Comparison of ENCODE assay signal across 9 cellular contexts in the genomic region with DNA sequence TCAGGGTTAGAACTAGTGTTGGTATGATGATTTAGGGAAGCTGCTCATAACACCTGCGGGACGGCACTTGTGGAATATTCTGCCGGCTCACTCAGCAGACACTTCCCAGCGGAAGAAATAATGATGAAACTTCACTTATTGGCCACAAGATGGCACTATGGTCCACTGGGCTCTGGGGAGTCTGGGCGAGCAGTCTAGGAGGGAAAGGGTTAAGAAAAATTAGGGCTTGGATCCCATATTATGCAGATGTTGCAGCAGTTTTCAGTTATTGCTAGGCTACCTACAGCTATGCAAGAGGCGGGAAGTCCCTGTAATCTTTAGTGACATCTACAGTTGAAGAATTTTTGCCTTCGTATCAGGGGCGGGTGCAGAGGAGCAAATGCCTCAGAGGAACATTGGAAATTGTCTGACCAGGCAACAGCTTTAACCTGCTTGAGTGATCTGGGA.
DNase-seq lines count a peak whose midpoint lies in the region; ATAC-seq, FAIRE-seq and TF ChIP-seq lines count a peak whose summit lies in the region.
"Had no signal": no experiment of that assay in that cellular context is flagged by ENCODE, and none has a peak within 500 bp of the region (broad histone marks: within the 10 kb centered on the region; RNA-seq: fewer than 3 reads in every experiment).

No MANE protein-coding gene starts in this region.

- BruUV-seq in GM12878 (replicated peaks; lab: Mats Ljungman, UMichigan), result no TSS peak

- no peak overlapping the region for H3K4me3 Mint-ChIP-seq in activated CD4-positive, alpha-beta T cell treated with anti-CD3 and anti-CD28 coated beads, Interleukin-2, amount 10 ng/mL, durations not matched to agents 7 days and 5 days

- H3K9me3 ChIP-seq in GM12878 (replicated peaks; ENCODE audit: control insufficient read depth, insufficient read depth, low read length), result no peaks in the 10 kb centered on the region

- no peaks in the 10 kb centered on the region for H4K20me1 ChIP-seq in GM12878 (ENCODE audit: control insufficient read depth, insufficient read depth)

- no peaks in the 10 kb centered on the region for H3K4me1 ChIP-seq in GM12878 (ENCODE audit: control insufficient read depth, insufficient read depth, low read length)

- RAD21 ChIA-PET in GM12878 (lab: Charles Lee; ENCODE audit: unreplicated experiment), result no interaction called here

- no peaks in the 10 kb centered on the region for H3K36me3 Mint-ChIP-seq in activated CD4-positive, alpha-beta T cell treated with anti-CD3 and anti-CD28 coated beads, Interleukin-2, amount 10 ng/mL, durations not matched to agents 7 days and 5 days (ENCODE audit: low read depth)

- ATAC-seq in GM21786 (IDR thresholded peaks at IDR 0.05; ENCODE audit: unreplicated experiment) (peak; percentile 77), GM12878 (peak; percentile 90), left colon (peak; percentile 46)

- H3K4me3 ChIP-seq in GM12878, result no peak overlapping the region

- peak overlapping the region; percentile 59 for H3K27ac Mint-ChIP-seq in activated CD4-positive, alpha-beta T cell treated with anti-CD3 and anti-CD28 coated beads, Interleukin-2, amount 10 ng/mL, durations not matched to agents 7 days and 5 days

- H3K36me3 ChIP-seq in GM12878 (ENCODE audit: control insufficient read depth in 2 of 2, insufficient read depth in 2 of 2, low read length in 1 of 2), result no peaks in the 10 kb centered on the region

- no peak overlapping the region for H3K27ac ChIP-seq in GM12878 (ENCODE audit: control insufficient read depth, insufficient read depth)

- no peak for TF ChIP-seq EP300 in GM12878 (IDR thresholded peaks at IDR 0.05; ENCODE audit: borderline replicate concordance in 1 of 2, control insufficient read depth in 1 of 2, low read depth in 2 of 2, low read length in 2 of 2)

- WGBS in GM12878 (ENCODE audit: insufficient coverage, insufficient replicate concordance, low lambda C conversion rate, missing lambda C conversion rate), result 3% methylated on average over 8 of the region's 8 CpGs

- peak; percentile 44 for TF ChIP-seq RAD21 in GM12878 (IDR thresholded peaks at IDR 0.05; ENCODE audit: insufficient read depth, low read depth, low read length)

- H3K4me1 Mint-ChIP-seq in activated CD4-positive, alpha-beta T cell treated with anti-CD3 and anti-CD28 coated beads, Interleukin-2, amount 10 ng/mL, durations not matched to agents 7 days and 5 days, result peaks cover 48% of the 10 kb centered on the region

- in situ Hi-C loops in GM12878 (cut with MboI), result no loop called here

- peak; percentile 58 to 70 (median 67) for TF ChIP-seq CTCF in GM12878 (IDR thresholded peaks at IDR 0.05 in 2 of 3, conservative IDR thresholded peaks at IDR 0.05 in 1 of 3; ENCODE audit: control insufficient read depth in 2 of 3, extremely low read depth in 1 of 3, insufficient read depth in 1 of 3, low read depth in 3 of 3, low read length in 3 of 3)

- SMC1A ChIA-PET in GM12878 (lab: Charles Lee; ENCODE audit: uncharacterized antibody, unreplicated experiment), result interaction anchor here (1.3 to 1.4 kb wide), 2 partner anchors 14 to 38 kb away, joined by 4 to 6 read pairs; no protein-coding TSS in a partner anchor

- no peaks in the 10 kb centered on the region for H3K27me3 ChIP-seq in GM12878 (replicated peaks in 1 of 2; ENCODE audit: control insufficient read depth in 2 of 2, insufficient read depth in 2 of 2, low read length in 1 of 2)

- no peak for TF ChIP-seq POLR2A in GM12878 (IDR thresholded peaks at IDR 0.05; ENCODE audit: low read depth, low read length)

- H3K79me2 ChIP-seq in GM12878 (ENCODE audit: control insufficient read depth, insufficient read depth, low read length), result no peaks in the 10 kb centered on the region

- intact Hi-C loops in GM12878 (cut with micrococcal nuclease; ENCODE audit: unreplicated experiment), result no loop called here
- intact Hi-C loops in left colon (cut with DNase I, micrococcal nuclease), result no loop called here

- no peak overlapping the region for H3K4me2 ChIP-seq in GM12878 (ENCODE audit: control insufficient read depth, insufficient read depth)

- CTCF ChIA-PET in activated CD4-positive, alpha-beta T cell treated with anti-CD3 and anti-CD28 coated beads, Interleukin-2, amount 10 ng/mL, durations not matched to agents 7 days and 5 days (lab: Charles Lee), result interaction anchor here (0.8 to 1.5 kb wide), 7 partner anchors 10 to 29 kb away, joined by 3 to 4 read pairs (median 3); no protein-coding TSS in a partner anchor
- CTCF ChIA-PET in GM12878 (lab: Yijun Ruan, JAX), result interaction anchor here (1.0 to 8.7 kb wide), 11 partner anchors 10 to 365 kb away, joined by 3 to 120 read pairs (median 4); no protein-coding TSS in a partner anchor

- POLR2A ChIA-PET in activated CD4-positive, alpha-beta T cell treated with anti-CD3 and anti-CD28 coated beads, Interleukin-2, amount 10 ng/mL, durations not matched to agents 7 days and 5 days (lab: Charles Lee), result no interaction called here
- POLR2A ChIA-PET in GM12878 (lab: Charles Lee), result no interaction called here

- no peaks in the 10 kb centered on the region for H3K27me3 Mint-ChIP-seq in activated CD4-positive, alpha-beta T cell treated with anti-CD3 and anti-CD28 coated beads, Interleukin-2, amount 10 ng/mL, durations not matched to agents 7 days and 5 days

- H3K9ac ChIP-seq in GM12878 (ENCODE audit: control insufficient read depth, insufficient read depth, low read length), result no peak overlapping the region

- no peak overlapping the region for H2AFZ ChIP-seq in GM12878 (ENCODE audit: control insufficient read depth, low read depth, low read length)

- no peaks in the 10 kb centered on the region for H3K9me3 Mint-ChIP-seq in activated CD4-positive, alpha-beta T cell treated with anti-CD3 and anti-CD28 coated beads, Interleukin-2, amount 10 ng/mL, durations not matched to agents 7 days and 5 days

- FAIRE-seq in GM12878 (lab: Jason Lieb, UNC), result no peak
- FAIRE-seq in urothelium cell line (lab: Jason Lieb, UNC), result no peak
- FAIRE-seq: endometrium had no signal

- DNase-seq in activated CD4-positive, alpha-beta T cell treated with anti-CD3 and anti-CD28 coated beads, Interleukin-2, amount 10 ng/mL, durations not matched to agents 7 days and 5 days, result peak; percentile 22
- DNase-seq in activated CD4-positive, alpha-beta T cell treated with anti-CD3 and anti-CD28 coated beads for 48 hours, result no peak
- DNase-seq in MV-4-11 (lab: John Stamatoyannopoulos, UW) (peak; percentile 48), GM12878 (ENCODE audit: low read depth, low spot score) (no peak), left colon (no peak), urothelium cell line (ENCODE audit: low spot score) (peak; percentile 57), activated gamma-delta T cell treated with Interleukin-2 at 50 U/mL for 16 hours (no peak)

TF ChIP-seq in GM12878, 131 proteins besides CTCF, POLR2A, EP300 and RAD21:
- TF ChIP-seq RB1 (IDR thresholded peaks at IDR 0.05; ENCODE audit: borderline replicate concordance), result 0 out of 2 replicates have a peak, but pooled peaks have one; percentile 37
- no peak for TF ChIP-seq ELK1 (IDR thresholded peaks at IDR 0.05; ENCODE audit: low read depth, low read length)

Comparison
In these comparisons a context has a peak if more than half of its experiments do, and no peak if none do; other contexts are left out.
1. DNase-seq: peak in activated CD4-positive, alpha-beta T cell treated with anti-CD3 and anti-CD28 coated beads, Interleukin-2, amount 10 ng/mL, durations not matched to agents 7 days and 5 days (single experiment), MV-4-11 (single experiment) and urothelium cell line (single experiment); none in activated CD4-positive, alpha-beta T cell treated with anti-CD3 and anti-CD28 coated beads for 48 hours (single experiment), GM12878 (single experiment), left colon (0 of 2) and activated gamma-delta T cell treated with Interleukin-2 at 50 U/mL for 16 hours (single experiment).
2. Peak in every context shown above with its lines, with median percentiles within 50 percentile points of each other: ATAC-seq.